ENCODE assay signal across 12 cellular contexts in genomic region chr22:33272180-33272579, GRCh38.
A peak's percentile ranks its signal among the peaks of the same experiment; 100 is the strongest.
DNase-seq lines count a peak whose midpoint lies in the region; ATAC-seq and TF ChIP-seq lines count a peak whose summit lies in the region.
"Had no signal": no experiment of that assay in that cellular context is flagged by ENCODE, and none has a peak within 500 bp of the region (broad histone marks: within the 10 kb centered on the region; RNA-seq: fewer than 3 reads in every experiment).

No MANE protein-coding gene starts in this region.

- no peaks in the 10 kb centered on the region for H3K79me2 ChIP-seq in mesendoderm (ENCODE audit: control insufficient read depth, insufficient read depth, low read length)

- H3K27me3 ChIP-seq in right lobe of liver (no peaks in the 10 kb centered on the region), mesendoderm (ENCODE audit: insufficient read depth, low read length, poor library complexity) (no peaks in the 10 kb centered on the region)
- H3K27me3 ChIP-seq: brain microvascular endothelial cell, right atrium auricular region had no signal

- POLR2A ChIA-PET in MCF 10A (lab: Yijun Ruan, JAX): interaction anchor here (0.6 kb wide), 1 partner anchor 148 kb away, joined by 4 read pairs; no protein-coding TSS in a partner anchor

- peaks cover 15% of the 10 kb centered on the region for H3K4me1 Mint-ChIP-seq in MCF 10A (ENCODE audit: insufficient read depth, unreplicated experiment)

- intact Hi-C loops in right lobe of liver (cut with DNase I) (no loop called here), MCF 10A (cut with micrococcal nuclease) (loop anchor here (10.0 kb wide), 1 partner anchor 67 kb away; no protein-coding TSS in a partner anchor)

- no peaks in the 10 kb centered on the region for H3K36me3 Mint-ChIP-seq in MCF 10A (ENCODE audit: insufficient read depth, unreplicated experiment)

- H3K4me3 ChIP-seq in right lobe of liver: peak overlapping the region; percentile 24 to 46 (median 40)
- H3K4me3 ChIP-seq in mesendoderm (ENCODE audit: low read length): no peak overlapping the region
- H3K4me3 ChIP-seq: right atrium auricular region had no signal

- no peak overlapping the region for H3K56ac ChIP-seq in mesendoderm (ENCODE audit: low read length)

- H3K27me3 Mint-ChIP-seq in MCF 10A (ENCODE audit: insufficient read depth, unreplicated experiment): no peaks in the 10 kb centered on the region
- H3K27me3 Mint-ChIP-seq: type B pancreatic cell had no signal

- H3K9ac ChIP-seq in mesendoderm (ENCODE audit: low read length): no peak overlapping the region

- no peak overlapping the region for H2BK15ac ChIP-seq in mesendoderm (replicated peaks; ENCODE audit: low read depth)

- no peak overlapping the region for H3K27ac Mint-ChIP-seq in MCF 10A (ENCODE audit: low read depth, unreplicated experiment)
- H3K27ac Mint-ChIP-seq: type B pancreatic cell had no signal

- H2BK120ac ChIP-seq in mesendoderm (ENCODE audit: low read depth, low read length): no peak overlapping the region

- H3K18ac ChIP-seq in mesendoderm (ENCODE audit: low read length): no peak overlapping the region

- CTCF ChIA-PET in MCF 10A (lab: Yijun Ruan, JAX): interaction anchor here (0.6 to 1.2 kb wide), 4 partner anchors 30 to 651 kb away, joined by 3 to 4 read pairs (median 3); no protein-coding TSS in a partner anchor

- H3K4ac ChIP-seq in mesendoderm (ENCODE audit: low read depth, low read length): no peak overlapping the region

- no peaks in the 10 kb centered on the region for H3K9me3 ChIP-seq in right lobe of liver
- H3K9me3 ChIP-seq: right atrium auricular region had no signal

- no peaks in the 10 kb centered on the region for H3K9me3 Mint-ChIP-seq in MCF 10A (ENCODE audit: unreplicated experiment)
- H3K9me3 Mint-ChIP-seq: type B pancreatic cell had no signal

- ATAC-seq in GM18909 (IDR thresholded peaks at IDR 0.05; ENCODE audit: poor library complexity, unreplicated experiment) (peak; percentile 40), HG02623 (IDR thresholded peaks at IDR 0.05; ENCODE audit: unreplicated experiment) (peak; percentile 18), HG03521 (IDR thresholded peaks at IDR 0.05; ENCODE audit: unreplicated experiment) (peak; percentile 24), right lobe of liver (peak; percentile 87 to 91 (median 90))

- no peaks in the 10 kb centered on the region for H3K79me1 ChIP-seq in mesendoderm (ENCODE audit: low read length)

- BruUV-seq in MCF 10A (replicated peaks; lab: Mats Ljungman, UMichigan): no TSS peak

- no peak overlapping the region for H3K4me2 ChIP-seq in mesendoderm (ENCODE audit: low read length)

- H2AK5ac ChIP-seq in mesendoderm (ENCODE audit: low read length): no peak overlapping the region

- 30% methylated on average over 2 of the region's 2 CpGs for WGBS in right lobe of liver (ENCODE audit: insufficient coverage, low coverage, low lambda C conversion rate, missing lambda C conversion rate)
- WGBS in mesendoderm (ENCODE audit: extremely low coverage, insufficient coverage, low lambda C conversion rate): no CpG with 5 or more reads among the region's 2 CpGs

- no peak overlapping the region for H4K8ac ChIP-seq in mesendoderm (ENCODE audit: low read depth, low read length)

- H2BK5ac ChIP-seq in mesendoderm (ENCODE audit: low read length): no peak overlapping the region

- H3K27ac ChIP-seq in right lobe of liver: peak overlapping the region; percentile 62 to 73 (median 62)
- no peak overlapping the region for H3K27ac ChIP-seq in mesendoderm (ENCODE audit: low read depth, low read length)
- H3K27ac ChIP-seq: brain microvascular endothelial cell, epithelial cell of prostate, right atrium auricular region had no signal

- no peak overlapping the region for H3K23ac ChIP-seq in mesendoderm (ENCODE audit: low read length)

- no peaks in the 10 kb centered on the region for H3K36me3 ChIP-seq in right lobe of liver
- H3K36me3 ChIP-seq in mesendoderm (ENCODE audit: control insufficient read depth, insufficient read depth, low read length): no peaks in the 10 kb centered on the region
- H3K36me3 ChIP-seq: brain microvascular endothelial cell had no signal

- DNase-seq in right lobe of liver: peak in 1 of 3 donors; percentile 79
- DNase-seq in MCF 10A (ENCODE audit: unreplicated experiment): no peak
- no peak for DNase-seq in mesendoderm
- no peak for DNase-seq in activated CD4-positive, alpha-beta T cell treated with anti-CD3 and anti-CD28 coated beads, Interleukin-2, amount 50 U/mL, for 48 hours
- DNase-seq in NCI-H2227 (lab: John Stamatoyannopoulos, UW; ENCODE audit: unreplicated experiment): no peak

- H3K4me1 ChIP-seq in right lobe of liver (peaks cover 0 to 49% (median 18%) of the 10 kb centered on the region in 4 donors), mesendoderm (ENCODE audit: control insufficient read depth, low read depth, low read length) (no peaks in the 10 kb centered on the region)

- peak; percentile 22 for TF ChIP-seq POLR2A in right lobe of liver (IDR thresholded peaks at IDR 0.05)

- no peak overlapping the region for H4K5ac ChIP-seq in mesendoderm (ENCODE audit: low read length)

- TF ChIP-seq CTCF in right lobe of liver (IDR thresholded peaks at IDR 0.05) (no peak), MCF 10A (IDR thresholded peaks at IDR 0.05; ENCODE audit: unreplicated experiment) (no peak)

- no peak overlapping the region for H3K4me3 Mint-ChIP-seq in MCF 10A (ENCODE audit: unreplicated experiment)
- H3K4me3 Mint-ChIP-seq: type B pancreatic cell had no signal

Comparison
In these comparisons a context has a peak if more than half of its experiments do, and no peak if none do; other contexts are left out.
1. ATAC-seq: peak in every context shown above with its lines; median percentile 90 in right lobe of liver; 40 in GM18909; 24 in HG03521; 18 in HG02623.